In the genomic region with DNA sequence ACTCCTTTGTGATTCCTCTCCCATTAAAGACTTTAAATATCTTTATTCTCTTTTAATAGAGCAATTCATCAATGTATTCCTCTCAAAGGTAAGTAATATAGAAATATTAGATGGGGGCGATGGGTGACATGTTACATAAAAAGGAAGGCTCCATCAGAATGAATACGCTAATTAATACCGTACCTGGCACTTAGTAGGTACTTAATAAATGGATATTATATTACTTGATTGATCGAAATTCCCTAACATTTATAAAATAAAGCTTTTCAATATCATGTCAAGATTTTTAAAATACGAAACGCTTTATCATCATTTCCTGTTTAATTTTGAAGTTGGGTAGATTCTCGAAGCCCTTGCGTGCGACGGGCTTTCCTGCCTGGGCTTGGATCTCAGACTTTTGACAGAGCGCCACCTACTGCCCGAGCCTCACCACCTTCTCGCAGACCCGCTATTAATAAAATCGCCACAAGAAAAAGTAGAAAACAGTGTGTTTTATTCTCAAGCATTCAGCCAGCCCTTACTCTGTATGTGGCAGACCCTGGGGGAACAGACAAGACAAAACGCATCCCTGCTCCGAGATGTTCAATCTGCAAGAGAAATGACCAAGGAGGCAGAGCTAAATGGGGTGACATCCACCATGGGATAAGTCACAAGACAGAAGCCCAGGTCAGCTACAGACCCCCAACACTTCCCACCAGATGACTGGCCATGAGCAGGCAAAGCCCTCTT, we compare ENCODE assay signal across 8 cellular contexts.
A peak's percentile ranks its signal among the peaks of the same experiment; 100 is the strongest.
DNase-seq lines count a peak whose midpoint lies in the region; ATAC-seq and TF ChIP-seq lines count a peak whose summit lies in the region.

No MANE protein-coding gene starts in this region.

- peak overlapping the region; percentile 35 for H3K27ac Mint-ChIP-seq in activated T-helper 1 cell treated with anti-CD3 and anti-CD28 coated beads, Interleukin-12 subunit alpha, Interleukin-12 subunit beta, Interleukin-2, Interleukin-4 antibody, amounts not matched to agents 30 ng/mL and 10 ng/mL and 1 ng/mL, durations not matched to agents 14 hours and 24 hours and 36 hours

- H3K4me3 Mint-ChIP-seq in activated T-helper 1 cell treated with anti-CD3 and anti-CD28 coated beads, Interleukin-12 subunit alpha, Interleukin-12 subunit beta, Interleukin-2, Interleukin-4 antibody, amounts not matched to agents 30 ng/mL and 10 ng/mL and 1 ng/mL, durations not matched to agents 14 hours and 24 hours and 36 hours, result no peak overlapping the region

- ATAC-seq in HG02678 (IDR thresholded peaks at IDR 0.05; ENCODE audit: unreplicated experiment), result peak; percentile 58
- ATAC-seq in HG02981 (IDR thresholded peaks at IDR 0.05; ENCODE audit: unreplicated experiment), result no peak

- H3K36me3 ChIP-seq in osteoblast (ENCODE audit: insufficient read depth, low read length), result no peaks in the 10 kb centered on the region
- H3K36me3 ChIP-seq in suprapubic skin, result no peaks in the 10 kb centered on the region

- H3K9me3 ChIP-seq in osteoblast (ENCODE audit: low read depth, low read length) (no peaks in the 10 kb centered on the region), suprapubic skin (no peaks in the 10 kb centered on the region)

- H3K27me3 Mint-ChIP-seq in activated T-helper 1 cell treated with anti-CD3 and anti-CD28 coated beads, Interleukin-12 subunit alpha, Interleukin-12 subunit beta, Interleukin-2, Interleukin-4 antibody, amounts not matched to agents 30 ng/mL and 10 ng/mL and 1 ng/mL, durations not matched to agents 14 hours and 24 hours and 36 hours (ENCODE audit: insufficient read depth), result no peaks in the 10 kb centered on the region

- DNase-seq in CMK (ENCODE audit: low read depth) (peak; percentile 11), RKO (ENCODE audit: low spot score) (peak; percentile 63), fibroblast of villous mesenchyme (ENCODE audit: low read depth) (peak; percentile 73), osteoblast (ENCODE audit: insufficient read length, low spot score, missing footprints) (peak; percentile 89), suprapubic skin (ENCODE audit: low spot score in 2 of 2) (no peak)
- DNase-seq in activated T-helper 1 cell treated with anti-CD3 and anti-CD28 coated beads, Interleukin-12 subunit alpha, Interleukin-12 subunit beta, Interleukin-2, Interleukin-4 antibody, amounts not matched to agents 30 ng/mL and 10 ng/mL and 1 ng/mL, durations not matched to agents 14 hours and 24 hours and 36 hours (ENCODE audit: low spot score), result peak; percentile 57

- TF ChIP-seq POLR2A in suprapubic skin (IDR thresholded peaks at IDR 0.05), result no peak

- no peaks in the 10 kb centered on the region for H3K36me3 Mint-ChIP-seq in activated T-helper 1 cell treated with anti-CD3 and anti-CD28 coated beads, Interleukin-12 subunit alpha, Interleukin-12 subunit beta, Interleukin-2, Interleukin-4 antibody, amounts not matched to agents 30 ng/mL and 10 ng/mL and 1 ng/mL, durations not matched to agents 14 hours and 24 hours and 36 hours (ENCODE audit: low read depth)

- H3K27ac ChIP-seq in osteoblast (ENCODE audit: low read depth, low read length) (no peak overlapping the region), suprapubic skin (no peak overlapping the region)

- intact Hi-C loops in activated T-helper 1 cell treated with anti-CD3 and anti-CD28 coated beads, Interleukin-12 subunit alpha, Interleukin-12 subunit beta, Interleukin-2, Interleukin-4 antibody, amounts not matched to agents 30 ng/mL and 10 ng/mL and 1 ng/mL, durations not matched to agents 14 hours and 24 hours and 36 hours (cut with micrococcal nuclease), result loop anchor here (1.0 to 10.0 kb wide), 4 partner anchors 115 to 758 kb away; partner anchors contain the start of gene FSTL4

- no peaks in the 10 kb centered on the region for H3K9me3 Mint-ChIP-seq in activated T-helper 1 cell treated with anti-CD3 and anti-CD28 coated beads, Interleukin-12 subunit alpha, Interleukin-12 subunit beta, Interleukin-2, Interleukin-4 antibody, amounts not matched to agents 30 ng/mL and 10 ng/mL and 1 ng/mL, durations not matched to agents 14 hours and 24 hours and 36 hours

- H2AFZ ChIP-seq in osteoblast (ENCODE audit: low read length), result no peak overlapping the region

- H3K4me1 Mint-ChIP-seq in activated T-helper 1 cell treated with anti-CD3 and anti-CD28 coated beads, Interleukin-12 subunit alpha, Interleukin-12 subunit beta, Interleukin-2, Interleukin-4 antibody, amounts not matched to agents 30 ng/mL and 10 ng/mL and 1 ng/mL, durations not matched to agents 14 hours and 24 hours and 36 hours (ENCODE audit: low read depth), result peaks cover 29% of the 10 kb centered on the region

- peak; percentile 80 for TF ChIP-seq CTCF in fibroblast of villous mesenchyme (IDR thresholded peaks at IDR 0.05; ENCODE audit: insufficient read depth, low read depth, low read length)
- peak; percentile 96 for TF ChIP-seq CTCF in osteoblast (IDR thresholded peaks at IDR 0.05; ENCODE audit: extremely low read depth, low read depth, low read length)
- peak; percentile 59 to 81 for TF ChIP-seq CTCF in suprapubic skin (IDR thresholded peaks at IDR 0.05)

- H4K20me1 ChIP-seq in osteoblast (ENCODE audit: insufficient read depth, low read length), result no peaks in the 10 kb centered on the region

- no peaks in the 10 kb centered on the region for H3K79me2 ChIP-seq in osteoblast (ENCODE audit: insufficient read depth, low read length)

- H3K27me3 ChIP-seq in osteoblast (ENCODE audit: insufficient read depth, low read length) (peaks cover 4% of the 10 kb centered on the region), suprapubic skin (no peaks in the 10 kb centered on the region)

- WGBS in suprapubic skin, result 17% methylated on average over 17 of the region's 17 CpGs

- peaks cover 21% of the 10 kb centered on the region for H3K4me1 ChIP-seq in osteoblast (ENCODE audit: insufficient read depth, low read length)
- H3K4me1 ChIP-seq in suprapubic skin, result peaks cover 16% of the 10 kb centered on the region

- TF ChIP-seq EP300 in suprapubic skin (IDR thresholded peaks at IDR 0.05), result no peak

- H3K4me3 ChIP-seq in fibroblast of villous mesenchyme (ENCODE audit: low read depth, low read length), result no peak overlapping the region
- no peak overlapping the region for H3K4me3 ChIP-seq in osteoblast (ENCODE audit: insufficient read depth, low read length)
- no peak overlapping the region for H3K4me3 ChIP-seq in suprapubic skin

- H3K4me2 ChIP-seq in osteoblast (ENCODE audit: insufficient read depth, low read length), result peak overlapping the region; percentile 1

Comparison
In these comparisons a context has a peak if more than half of its experiments do, and no peak if none do; other contexts are left out.
1. DNase-seq: peak in CMK (single experiment), RKO (single experiment), activated T-helper 1 cell treated with anti-CD3 and anti-CD28 coated beads, Interleukin-12 subunit alpha, Interleukin-12 subunit beta, Interleukin-2, Interleukin-4 antibody, amounts not matched to agents 30 ng/mL and 10 ng/mL and 1 ng/mL, durations not matched to agents 14 hours and 24 hours and 36 hours (single experiment), fibroblast of villous mesenchyme (single experiment) and osteoblast (single experiment); none in suprapubic skin (0 of 2).
2. Peak in every context shown above with its lines, with median percentiles within 50 percentile points of each other: CTCF ChIP-seq.